In genomic region chr12:119804011-119804641, GRCh38 we compare ENCODE assay signal across 8 cellular contexts.
DNase-seq lines count a peak whose midpoint lies in the region; ATAC-seq and TF ChIP-seq lines count a peak whose summit lies in the region.

No MANE protein-coding gene starts in this region.

- peaks cover 6% of the 10 kb centered on the region; the same call in 1 of the 2 replicates for H3K9me3 ChIP-seq in SU-DHL-6 (ENCODE audit: insufficient read depth, low read length)
- no peaks in the 10 kb centered on the region for H3K9me3 ChIP-seq in gastroesophageal sphincter

- no peaks in the 10 kb centered on the region for H3K79me2 ChIP-seq in SU-DHL-6 (ENCODE audit: insufficient read depth, low read length)

- TF ChIP-seq CTCF in SU-DHL-6 (IDR thresholded peaks at IDR 0.05; ENCODE audit: insufficient read depth, low read length, poor library complexity, severe bottlenecking), result peak; percentile 13
- TF ChIP-seq CTCF in gastroesophageal sphincter (IDR thresholded peaks at IDR 0.05), result peak in 2 of 4 experiments; percentile 23 to 54
- TF ChIP-seq CTCF in omental fat pad (IDR thresholded peaks at IDR 0.05), result no peak

- H2AFZ ChIP-seq in SU-DHL-6 (ENCODE audit: low read depth, low read length, severe bottlenecking), result no peak overlapping the region

- peaks cover 0 to 8% of the 10 kb centered on the region in 2 donors for H3K9me3 Mint-ChIP-seq in stimulated activated naive CD8-positive, alpha-beta T cell treated with anti-CD3 and anti-CD28 coated beads, Interleukin-15, amount 100 ng/mL, for 72 hours

- H3K27ac ChIP-seq in SU-DHL-6 (ENCODE audit: low read depth, low read length) (no peak overlapping the region), gastroesophageal sphincter (peak overlapping the region in 2 of 4 donors; percentile 51 to 55)

- H3K4me1 Mint-ChIP-seq in stimulated activated naive CD8-positive, alpha-beta T cell treated with anti-CD3 and anti-CD28 coated beads, Interleukin-15, amount 100 ng/mL, for 72 hours, result no peaks in the 10 kb centered on the region

- H3F3A ChIP-seq in SU-DHL-6 (ENCODE audit: insufficient read depth), result no peaks in the 10 kb centered on the region

- peaks cover 0 to 28% (median 9%) of the 10 kb centered on the region in 3 donors for H3K4me1 ChIP-seq in gastroesophageal sphincter

- no peak for TF ChIP-seq EP300 in gastroesophageal sphincter (IDR thresholded peaks at IDR 0.05)

- H3K27ac Mint-ChIP-seq in stimulated activated naive CD8-positive, alpha-beta T cell treated with anti-CD3 and anti-CD28 coated beads, Interleukin-15, amount 100 ng/mL, for 72 hours, result peak overlapping the region in 1 of 2 donors; percentile 47

- no peaks in the 10 kb centered on the region for H3K27me3 Mint-ChIP-seq in stimulated activated naive CD8-positive, alpha-beta T cell treated with anti-CD3 and anti-CD28 coated beads, Interleukin-15, amount 100 ng/mL, for 72 hours

- no peak overlapping the region for H3K9ac ChIP-seq in SU-DHL-6 (ENCODE audit: low read length)

- H3K4me3 ChIP-seq in SU-DHL-6 (ENCODE audit: insufficient read depth, low read length, poor library complexity, severe bottlenecking) (no peak overlapping the region), gastroesophageal sphincter (peak overlapping the region in 1 of 2 donors; percentile 42)

- peaks cover 24% of the 10 kb centered on the region for H3K36me3 ChIP-seq in SU-DHL-6 (ENCODE audit: low read length)
- no peaks in the 10 kb centered on the region for H3K36me3 ChIP-seq in gastroesophageal sphincter

- no peak for ATAC-seq in stimulated activated naive CD8-positive, alpha-beta T cell treated with anti-CD3 and anti-CD28 coated beads, Interleukin-15, Interleukin-2, amounts not matched to agents 100 U/mL and 50 U/mL, for 24 hours
- no peak for ATAC-seq in stimulated activated naive CD8-positive, alpha-beta T cell treated with anti-CD3 and anti-CD28 coated beads, Interleukin-15, amount 100 ng/mL, for 72 hours
- ATAC-seq in gastroesophageal sphincter (peak; percentile 72), omental fat pad (ENCODE audit: low FRiP score) (peak; percentile 75), HG03571 (IDR thresholded peaks at IDR 0.05; ENCODE audit: unreplicated experiment) (no peak), HG02870 (IDR thresholded peaks at IDR 0.05; ENCODE audit: unreplicated experiment) (no peak)

- 20 to 21% methylated on average over 4 to 6 of the region's 32 CpGs for WGBS in gastroesophageal sphincter (ENCODE audit: low coverage in 1 of 2), 2 donors

- no peak for TF ChIP-seq POLR2A in gastroesophageal sphincter (IDR thresholded peaks at IDR 0.05)

- H3K27me3 ChIP-seq in SU-DHL-6 (ENCODE audit: low read length), result no peaks in the 10 kb centered on the region
- peaks cover 40% of the 10 kb centered on the region for H3K27me3 ChIP-seq in gastroesophageal sphincter

- no peaks in the 10 kb centered on the region for H3K9me2 ChIP-seq in SU-DHL-6 (replicated peaks; ENCODE audit: insufficient read depth, low read length)

- peak; percentile 4 for DNase-seq in stimulated activated naive CD8-positive, alpha-beta T cell treated with anti-CD3 and anti-CD28 coated beads, Interleukin-15, Interleukin-2, amounts not matched to agents 100 U/mL and 50 U/mL, for 24 hours
- DNase-seq in stimulated activated naive CD8-positive, alpha-beta T cell treated with anti-CD3 and anti-CD28 coated beads, Interleukin-15, amount 100 ng/mL, for 72 hours, result no peak
- DNase-seq in omental fat pad (ENCODE audit: low spot score), result no peak
- DNase-seq in stimulated activated CD4-positive, alpha-beta T cell treated with anti-CD3 and anti-CD28 coated beads, Interleukin-4, amount 100 ng/mL, for 4 hours, result no peak

- no peaks in the 10 kb centered on the region for H4K20me1 ChIP-seq in SU-DHL-6 (ENCODE audit: low read depth, low read length)

- H3K4me2 ChIP-seq in SU-DHL-6 (ENCODE audit: low read depth, low read length, poor library complexity, severe bottlenecking), result no peak overlapping the region

- H3K4me3 Mint-ChIP-seq in stimulated activated naive CD8-positive, alpha-beta T cell treated with anti-CD3 and anti-CD28 coated beads, Interleukin-15, amount 100 ng/mL, for 72 hours, result no peak overlapping the region

Comparison
In these comparisons a context has a peak if more than half of its experiments do, and no peak if none do; other contexts are left out.
1. ATAC-seq: peak in gastroesophageal sphincter (single experiment) and omental fat pad (single experiment); none in stimulated activated naive CD8-positive, alpha-beta T cell treated with anti-CD3 and anti-CD28 coated beads, Interleukin-15, Interleukin-2, amounts not matched to agents 100 U/mL and 50 U/mL, for 24 hours (single experiment), stimulated activated naive CD8-positive, alpha-beta T cell treated with anti-CD3 and anti-CD28 coated beads, Interleukin-15, amount 100 ng/mL, for 72 hours (single experiment), HG03571 (single experiment) and HG02870 (single experiment).